ENCODE assay signal across 23 cellular contexts in the genomic region with DNA sequence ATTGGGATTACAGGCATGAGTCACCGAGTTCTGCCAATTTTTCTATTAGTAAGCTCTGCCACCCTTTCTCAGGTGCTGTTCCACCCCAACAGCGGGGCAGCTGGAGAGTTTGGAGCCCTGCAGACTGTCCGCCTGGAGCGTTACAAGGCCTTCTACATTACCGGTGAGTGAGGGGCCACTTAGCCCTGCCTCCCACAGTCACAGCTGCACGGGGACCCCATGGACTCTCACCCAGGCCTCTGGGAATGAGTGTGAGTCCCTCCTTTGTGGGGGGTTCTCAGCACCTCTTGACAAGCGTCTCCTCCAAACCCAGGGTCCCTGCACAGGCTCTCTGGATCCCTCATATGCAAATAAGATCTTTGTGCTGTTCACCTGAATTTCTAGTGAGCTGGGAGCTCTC.
"Had no signal": no experiment of that assay in that cellular context is flagged by ENCODE, and none has a peak within 500 bp of the region (broad histone marks: within the 10 kb centered on the region; RNA-seq: fewer than 3 reads in every experiment).

No MANE protein-coding gene starts in this region.

- DNase-seq: activated CD4-positive, alpha-beta memory T cell treated with anti-CD3 and anti-CD28 coated beads for 36 hours; activated naive CD4-positive, alpha-beta T cell treated with Interleukin-2 at 50 U/mL for 16 hours; activated T-cell treated with anti-CD3 and anti-CD28 coated beads for 4 hours; anterior cingulate cortex; body of pancreas; dermis blood vessel endothelial cell; effector CD8-positive, alpha-beta T cell; gastrocnemius medialis; hippocampal formation; kidney glomerular epithelial cell; left lung; natural killer cell; stimulated activated CD4-positive, alpha-beta T cell treated with anti-CD3 and anti-CD28 coated beads, Interleukin-15, amount 100 ng/mL, for 24 hours; stimulated activated naive CD4-positive, alpha-beta T cell treated with Interleukin-2 at 50 U/mL for 16 hours; substantia nigra; T-helper 9 cell; thyroid gland; upper lobe of right lung had no signal

- H3K9me3 Mint-ChIP-seq: natural killer cell had no signal

- H3K9me3 ChIP-seq: body of pancreas, thyroid gland, upper lobe of right lung had no signal

- H3K36me3 Mint-ChIP-seq: natural killer cell had no signal

- H3K4me2 ChIP-seq: smooth muscle cell had no signal

- H3K27ac Mint-ChIP-seq: mesothelial cell of epicardium, natural killer cell had no signal

- H3K4me3 Mint-ChIP-seq: activated CD4-positive, alpha-beta memory T cell treated with anti-CD3 and anti-CD28 coated beads for 36 hours; mesothelial cell of epicardium; natural killer cell had no signal

- H3K27ac ChIP-seq: body of pancreas, cardiac muscle cell, gastrocnemius medialis, left lung, thyroid gland, upper lobe of right lung had no signal

- H3K27me3 Mint-ChIP-seq: activated CD4-positive, alpha-beta memory T cell treated with anti-CD3 and anti-CD28 coated beads for 36 hours had no signal

- H3K4me3 ChIP-seq: body of pancreas, cardiac muscle cell, gastrocnemius medialis, left lung, smooth muscle cell, thyroid gland, upper lobe of right lung had no signal

- H3K4me1 ChIP-seq: body of pancreas had no signal

- H3K27me3 ChIP-seq: body of pancreas, cardiac muscle cell, gastrocnemius medialis, left lung, thyroid gland, upper lobe of right lung had no signal

- ATAC-seq: body of pancreas, esophagus mucosa, gastrocnemius medialis, left lung, natural killer cell, sciatic nerve, upper lobe of right lung had no signal

- H3K36me3 ChIP-seq: cardiac muscle cell, gastrocnemius medialis, left lung, thyroid gland, upper lobe of right lung had no signal
